23 cellular contexts compared by ENCODE assay signal in genomic region chr5:2847608-2848007, GRCh38.
A peak's percentile ranks its signal among the peaks of the same experiment; 100 is the strongest.
DNase-seq lines count a peak whose midpoint lies in the region; ATAC-seq, FAIRE-seq and TF ChIP-seq lines count a peak whose summit lies in the region.
"Had no signal": no experiment of that assay in that cellular context is flagged by ENCODE, and none has a peak within 500 bp of the region (broad histone marks: within the 10 kb centered on the region; RNA-seq: fewer than 3 reads in every experiment).

No MANE protein-coding gene starts in this region.

- no peaks in the 10 kb centered on the region for H3K4me1 ChIP-seq in breast epithelium
- no peaks in the 10 kb centered on the region for H3K4me1 ChIP-seq in keratinocyte (ENCODE audit: control insufficient read depth, extremely low read depth, insufficient read depth, low read length)
- H3K4me1 ChIP-seq: Caco-2 had no signal

- H3K27ac Mint-ChIP-seq in MCF 10A (ENCODE audit: low read depth, unreplicated experiment), result no peak overlapping the region
- no peak overlapping the region for H3K27ac Mint-ChIP-seq in activated naive CD4-positive, alpha-beta T cell treated with anti-CD3 and anti-CD28 coated beads, Interleukin-2, amount 10 ng/mL, durations not matched to agents 7 days and 5 days
- no peak overlapping the region for H3K27ac Mint-ChIP-seq in activated CD8-positive, alpha-beta T cell treated with anti-CD3 and anti-CD28 coated beads, Interleukin-2, amount 10 ng/mL, durations not matched to agents 7 days and 5 days
- H3K27ac Mint-ChIP-seq: B cell; CD4-positive, CD25-positive, alpha-beta regulatory T cell; CD8-positive, alpha-beta T cell had no signal

- no peak for FAIRE-seq in keratinocyte (lab: Jason Lieb, UNC)
- FAIRE-seq: A204.1, G401.6, GM12892 had no signal

- peak overlapping the region; percentile 16 for H2AFZ ChIP-seq in keratinocyte (ENCODE audit: control insufficient read depth, low read length)

- TF ChIP-seq CTCF in MCF 10A (IDR thresholded peaks at IDR 0.05; ENCODE audit: unreplicated experiment) (no peak), breast epithelium (IDR thresholded peaks at IDR 0.05) (no peak), epithelial cell of esophagus (IDR thresholded peaks at IDR 0.05; ENCODE audit: insufficient read depth, low read depth, low read length, missing control alignments) (no peak), keratinocyte (optimal IDR thresholded peaks at IDR 0.05 in 1 of 3, IDR thresholded peaks at IDR 0.05 in 1 of 3, conservative IDR thresholded peaks at IDR 0.05 in 1 of 3; ENCODE audit: extremely low read depth in 1 of 3, insufficient read depth in 2 of 3, low read length in 3 of 3) (no peak)

- dilution Hi-C loops in keratinocyte (cut with MboI; ENCODE audit: extremely low pct_ligation_motif_present, low sequenced_read_pairs), result no loop called here

- no peak for TF ChIP-seq POLR2A in breast epithelium (IDR thresholded peaks at IDR 0.05)

- H4K20me1 ChIP-seq in keratinocyte (ENCODE audit: control insufficient read depth, extremely low read depth, insufficient read depth, low read length), result no peaks in the 10 kb centered on the region
- H4K20me1 ChIP-seq: BLaER1 had no signal

- H3K9me1 ChIP-seq in keratinocyte (ENCODE audit: control insufficient read depth, extremely low read depth, insufficient read depth, low read length), result no peaks in the 10 kb centered on the region

- H3K27me3 ChIP-seq in breast epithelium (no peaks in the 10 kb centered on the region), keratinocyte (ENCODE audit: control insufficient read depth, extremely low read depth, insufficient read depth, low read length) (no peaks in the 10 kb centered on the region)
- H3K27me3 ChIP-seq: BLaER1 had no signal

- DNase-seq in MCF 10A (ENCODE audit: unreplicated experiment), result peak; percentile 29
- DNase-seq in breast epithelium (ENCODE audit: low spot score in 2 of 2), result no peak
- DNase-seq in epithelial cell of esophagus (ENCODE audit: low read depth), result peak; percentile 61
- DNase-seq in keratinocyte (ENCODE audit: low read depth, low spot score), result no peak
- no peak for DNase-seq in inferior parietal cortex (ENCODE audit: extremely low spot score)
- no peak for DNase-seq in HUDEP-2 (lab: John Stamatoyannopoulos, UW; ENCODE audit: unreplicated experiment in 76 of 76)
- no peak for DNase-seq in activated naive CD4-positive, alpha-beta T cell treated with anti-CD3 and anti-CD28 coated beads, Interleukin-2, amount 10 ng/mL, durations not matched to agents 7 days and 5 days
- no peak for DNase-seq in activated CD8-positive, alpha-beta T cell treated with anti-CD3 and anti-CD28 coated beads, Interleukin-2, amount 10 ng/mL, durations not matched to agents 7 days and 5 days
- DNase-seq: Caco-2; CD4-positive, CD25-positive, alpha-beta regulatory T cell; CD8-positive, alpha-beta T cell; DMS153; DND-41; GOT3; H7; HCEC 1CT had no signal

- CTCF ChIA-PET in MCF 10A (lab: Yijun Ruan, JAX), result interaction anchor here (0.5 to 1.6 kb wide), 5 partner anchors 12 to 1015 kb away, joined by 3 to 5 read pairs (median 4); no protein-coding TSS in a partner anchor
- CTCF ChIA-PET in activated naive CD4-positive, alpha-beta T cell treated with anti-CD3 and anti-CD28 coated beads, Interleukin-2, amount 10 ng/mL, durations not matched to agents 7 days and 5 days (lab: Charles Lee), result no interaction called here
- CTCF ChIA-PET in activated CD8-positive, alpha-beta T cell treated with anti-CD3 and anti-CD28 coated beads, Interleukin-2, amount 10 ng/mL, durations not matched to agents 7 days and 5 days (lab: Charles Lee), result interaction anchor here (1.7 kb wide), 1 partner anchor 10 kb away, joined by 4 read pairs; no protein-coding TSS in a partner anchor

- no peak overlapping the region for H3K9ac ChIP-seq in keratinocyte (ENCODE audit: control insufficient read depth, extremely low read depth, insufficient read depth, low read length)
- H3K9ac ChIP-seq: BLaER1 had no signal

- H3K36me3 ChIP-seq in breast epithelium (no peaks in the 10 kb centered on the region), keratinocyte (ENCODE audit: control insufficient read depth in 2 of 2, extremely low read depth in 1 of 2, insufficient read depth in 2 of 2, low read length in 2 of 2) (no peaks in the 10 kb centered on the region)
- H3K36me3 ChIP-seq: BLaER1 had no signal

- H3K4me3 ChIP-seq in breast epithelium (no peak overlapping the region), epithelial cell of esophagus (ENCODE audit: low read length) (no peak overlapping the region), keratinocyte (ENCODE audit: control insufficient read depth in 2 of 3, extremely low read depth in 1 of 3, insufficient read depth in 2 of 3, low read depth in 1 of 3, low read length in 3 of 3) (no peak overlapping the region)
- H3K4me3 ChIP-seq: BLaER1 had no signal

- peaks cover 5% of the 10 kb centered on the region for H3K4me1 Mint-ChIP-seq in MCF 10A (ENCODE audit: insufficient read depth, unreplicated experiment)
- H3K4me1 Mint-ChIP-seq in activated naive CD4-positive, alpha-beta T cell treated with anti-CD3 and anti-CD28 coated beads, Interleukin-2, amount 10 ng/mL, durations not matched to agents 7 days and 5 days, result no peaks in the 10 kb centered on the region
- H3K4me1 Mint-ChIP-seq in activated CD8-positive, alpha-beta T cell treated with anti-CD3 and anti-CD28 coated beads, Interleukin-2, amount 10 ng/mL, durations not matched to agents 7 days and 5 days (ENCODE audit: low read depth), result no peaks in the 10 kb centered on the region
- H3K4me1 Mint-ChIP-seq: B cell; CD4-positive, CD25-positive, alpha-beta regulatory T cell had no signal

- no peaks in the 10 kb centered on the region for H3K9me3 Mint-ChIP-seq in MCF 10A (ENCODE audit: unreplicated experiment)
- no peaks in the 10 kb centered on the region for H3K9me3 Mint-ChIP-seq in activated naive CD4-positive, alpha-beta T cell treated with anti-CD3 and anti-CD28 coated beads, Interleukin-2, amount 10 ng/mL, durations not matched to agents 7 days and 5 days
- no peaks in the 10 kb centered on the region for H3K9me3 Mint-ChIP-seq in activated CD8-positive, alpha-beta T cell treated with anti-CD3 and anti-CD28 coated beads, Interleukin-2, amount 10 ng/mL, durations not matched to agents 7 days and 5 days (ENCODE audit: insufficient read depth)
- H3K9me3 Mint-ChIP-seq: CD8-positive, alpha-beta T cell had no signal

- H3K4me2 ChIP-seq in keratinocyte (ENCODE audit: control insufficient read depth, extremely low read depth, insufficient read depth, low read depth, low read length), result peak overlapping the region; percentile 12

- no peaks in the 10 kb centered on the region for H3K27me3 Mint-ChIP-seq in MCF 10A (ENCODE audit: insufficient read depth, unreplicated experiment)
- no peaks in the 10 kb centered on the region for H3K27me3 Mint-ChIP-seq in activated naive CD4-positive, alpha-beta T cell treated with anti-CD3 and anti-CD28 coated beads, Interleukin-2, amount 10 ng/mL, durations not matched to agents 7 days and 5 days
- no peaks in the 10 kb centered on the region for H3K27me3 Mint-ChIP-seq in activated CD8-positive, alpha-beta T cell treated with anti-CD3 and anti-CD28 coated beads, Interleukin-2, amount 10 ng/mL, durations not matched to agents 7 days and 5 days (ENCODE audit: low read depth)
- H3K27me3 Mint-ChIP-seq: B cell; CD4-positive, CD25-positive, alpha-beta regulatory T cell had no signal

- intact Hi-C loops in MCF 10A (cut with micrococcal nuclease), result loop anchor here (2.0 to 5.0 kb wide), 2 partner anchors 95 to 750 kb away; partner anchors contain the start of gene IRX1
- intact Hi-C loops in breast epithelium (cut with DNase I; ENCODE audit: low total_unique reads), result no loop called here

- POLR2A ChIA-PET in MCF 10A (lab: Yijun Ruan, JAX), result interaction anchor here (1.3 to 2.6 kb wide), 3 partner anchors 90 to 98 kb away, joined by 3 to 16 read pairs (median 4); partner anchors contain the start of gene IRX2
- POLR2A ChIA-PET in activated CD8-positive, alpha-beta T cell treated with anti-CD3 and anti-CD28 coated beads, Interleukin-2, amount 10 ng/mL, durations not matched to agents 7 days and 5 days (lab: Charles Lee), result no interaction called here

- no peak overlapping the region for H3K4me3 Mint-ChIP-seq in MCF 10A (ENCODE audit: unreplicated experiment)
- no peak overlapping the region for H3K4me3 Mint-ChIP-seq in activated naive CD4-positive, alpha-beta T cell treated with anti-CD3 and anti-CD28 coated beads, Interleukin-2, amount 10 ng/mL, durations not matched to agents 7 days and 5 days
- no peak overlapping the region for H3K4me3 Mint-ChIP-seq in activated CD8-positive, alpha-beta T cell treated with anti-CD3 and anti-CD28 coated beads, Interleukin-2, amount 10 ng/mL, durations not matched to agents 7 days and 5 days
- H3K4me3 Mint-ChIP-seq: B cell; CD4-positive, CD25-positive, alpha-beta regulatory T cell; CD8-positive, alpha-beta T cell had no signal

- ATAC-seq in activated CD8-positive, alpha-beta T cell treated with anti-CD3 and anti-CD28 coated beads, Interleukin-2, amount 10 ng/mL, durations not matched to agents 7 days and 5 days, result no peak
- ATAC-seq: CD8-positive, alpha-beta T cell had no signal

- H3K9me3 ChIP-seq in breast epithelium (no peaks in the 10 kb centered on the region), keratinocyte (ENCODE audit: control insufficient read depth, low read depth, low read length) (no peaks in the 10 kb centered on the region)
- H3K9me3 ChIP-seq: BLaER1, Caco-2 had no signal

- H3K79me2 ChIP-seq in keratinocyte (ENCODE audit: control insufficient read depth, insufficient read depth, low read length), result no peaks in the 10 kb centered on the region

- H3K27ac ChIP-seq in breast epithelium (no peak overlapping the region), keratinocyte (ENCODE audit: control insufficient read depth, insufficient read depth, low read length) (no peak overlapping the region)
- H3K27ac ChIP-seq: 22Rv1, BLaER1, C4-2B had no signal

- H3K36me3 Mint-ChIP-seq in MCF 10A (ENCODE audit: insufficient read depth, unreplicated experiment), result no peaks in the 10 kb centered on the region
- H3K36me3 Mint-ChIP-seq in activated naive CD4-positive, alpha-beta T cell treated with anti-CD3 and anti-CD28 coated beads, Interleukin-2, amount 10 ng/mL, durations not matched to agents 7 days and 5 days, result no peaks in the 10 kb centered on the region
- H3K36me3 Mint-ChIP-seq in activated CD8-positive, alpha-beta T cell treated with anti-CD3 and anti-CD28 coated beads, Interleukin-2, amount 10 ng/mL, durations not matched to agents 7 days and 5 days (ENCODE audit: low read depth), result no peaks in the 10 kb centered on the region
- H3K36me3 Mint-ChIP-seq: CD4-positive, CD25-positive, alpha-beta regulatory T cell; CD8-positive, alpha-beta T cell had no signal

- BruUV-seq in MCF 10A (replicated peaks; lab: Mats Ljungman, UMichigan), result no TSS peak

Comparison
In these comparisons a context has a peak if more than half of its experiments do, and no peak if none do; other contexts are left out.
1. DNase-seq: peak in MCF 10A (single experiment) and epithelial cell of esophagus (single experiment); none in breast epithelium (0 of 2), keratinocyte (single experiment), inferior parietal cortex (single experiment), HUDEP-2 (0 of 76), activated naive CD4-positive, alpha-beta T cell treated with anti-CD3 and anti-CD28 coated beads, Interleukin-2, amount 10 ng/mL, durations not matched to agents 7 days and 5 days (single experiment) and activated CD8-positive, alpha-beta T cell treated with anti-CD3 and anti-CD28 coated beads, Interleukin-2, amount 10 ng/mL, durations not matched to agents 7 days and 5 days (single experiment).